In the genomic region with DNA sequence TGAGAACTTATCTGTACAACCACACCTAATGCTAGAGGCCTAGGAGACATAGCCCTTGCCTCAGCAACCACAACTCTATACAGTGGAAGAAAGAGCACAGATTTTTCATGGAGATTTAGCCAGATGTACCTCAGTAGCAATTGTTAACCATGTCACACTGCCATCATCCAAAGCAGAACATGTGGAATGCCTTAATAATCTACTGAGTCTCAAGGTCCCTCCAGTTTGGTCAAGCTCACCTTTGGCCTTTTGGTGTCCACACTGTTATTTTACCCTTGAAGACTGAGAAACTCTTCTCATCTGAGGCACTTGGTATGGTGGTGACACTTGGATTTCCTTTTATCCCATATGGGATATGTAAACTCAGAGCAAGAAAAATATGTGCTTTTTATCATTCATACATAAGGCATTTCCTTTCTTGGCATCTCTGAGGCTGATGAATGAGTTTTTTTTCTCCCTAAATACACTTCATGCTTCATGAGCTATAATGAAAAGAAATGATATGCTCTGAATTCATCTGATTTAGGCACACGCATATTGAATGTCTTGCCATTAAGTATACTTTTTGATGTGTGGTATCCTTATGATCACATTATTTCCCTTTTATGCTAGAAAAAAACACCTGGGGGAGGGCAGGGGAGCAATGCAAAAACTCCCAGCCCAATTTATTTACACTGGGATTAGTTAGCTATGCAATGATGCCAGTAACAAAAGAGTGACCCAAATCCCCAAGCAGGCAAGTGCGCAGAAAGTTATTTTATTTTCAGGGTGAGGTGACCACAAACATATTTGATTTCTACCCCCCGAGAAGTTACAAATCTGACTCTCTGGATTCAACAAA, we compare ENCODE assay signal across 17 cellular contexts.
DNase-seq lines count a peak whose midpoint lies in the region; ATAC-seq and TF ChIP-seq lines count a peak whose summit lies in the region.
"Had no signal": no experiment of that assay in that cellular context is flagged by ENCODE, and none has a peak within 500 bp of the region (broad histone marks: within the 10 kb centered on the region; RNA-seq: fewer than 3 reads in every experiment).

No MANE protein-coding gene starts in this region.

- H3K4me3 Mint-ChIP-seq in HFFc6: peak overlapping the region; percentile 54
- H3K4me3 Mint-ChIP-seq: T-helper 1 cell treated with Interleukin-12 subunit alpha and Interleukin-12 subunit beta and Interleukin-4 antibody, amounts not matched to agents 30 μg/mL and 1 μg/mL, for 36 hours had no signal

- DNase-seq in A673 (ENCODE audit: low spot score) (peak; percentile 66), HFFc6 (peak; percentile 57), fibroblast of mammary gland (ENCODE audit: low read depth) (peak; percentile 62), tibial artery (no peak), DMS 273 (lab: John Stamatoyannopoulos, UW; ENCODE audit: unreplicated experiment) (no peak), suprapubic skin (ENCODE audit: low spot score in 2 of 2) (no peak)
- DNase-seq: activated CD4-positive, alpha-beta T cell treated with anti-CD3 and anti-CD28 coated beads for 1 hour; activated T-cell treated with anti-CD3 and anti-CD28 coated beads for 4 hours; AML-193; glutamatergic neuron; Kasumi-1; kidney glomerular epithelial cell; NCI-H2081 treated with DMSO at 0.1 percent for 48 hours; retina had no signal

- peak; percentile 72 for ATAC-seq in SK-N-SH treated with all-trans-retinoic acid at 6 μM for 48 hours
- no peak for ATAC-seq in HG03095 (IDR thresholded peaks at IDR 0.05; ENCODE audit: unreplicated experiment)

- intact Hi-C loops in A673 (cut with micrococcal nuclease; ENCODE audit: unreplicated experiment) (no loop called here), tibial artery (cut with DNase I; ENCODE audit: low total_unique reads) (no loop called here)

- H3K4me1 ChIP-seq in A673 (ENCODE audit: insufficient read depth, low read length, poor library complexity, severe bottlenecking) (peaks cover 28% of the 10 kb centered on the region), tibial artery (peaks cover 0 to 40% (median 20%) of the 10 kb centered on the region in 4 donors), suprapubic skin (peaks cover 32% of the 10 kb centered on the region)

- WGBS in suprapubic skin: 76% methylated on average over 3 of the region's 3 CpGs

- peaks cover 85% of the 10 kb centered on the region for H3K4me1 Mint-ChIP-seq in HFFc6 (ENCODE audit: low read depth)

- POLR2A ChIA-PET in A673 (lab: Charles Lee; ENCODE audit: low non-redundant PET): no interaction called here

- BruUV-seq in A673 (replicated peaks; lab: Mats Ljungman, UMichigan): no TSS peak

- TF ChIP-seq CTCF in A673 (conservative IDR thresholded peaks at IDR 0.05; ENCODE audit: low read depth, low read length) (no peak), HFFc6 (IDR thresholded peaks at IDR 0.05) (no peak), fibroblast of mammary gland (conservative IDR thresholded peaks at IDR 0.05; ENCODE audit: control insufficient read depth, insufficient read depth, low read depth, low read length) (no peak), tibial artery (IDR thresholded peaks at IDR 0.05) (no peak), suprapubic skin (IDR thresholded peaks at IDR 0.05) (no peak)

- CTCF ChIA-PET in A673 (lab: Charles Lee): interaction anchor here (1.1 kb wide), 1 partner anchor 59 kb away, joined by 3 read pairs; no protein-coding TSS in a partner anchor

- peaks cover 2% of the 10 kb centered on the region; the same call in 1 of the 2 replicates for H3K27me3 Mint-ChIP-seq in HFFc6 (ENCODE audit: insufficient read depth)

- TF ChIP-seq EP300 in suprapubic skin (IDR thresholded peaks at IDR 0.05): no peak

- H3K36me3 ChIP-seq in A673 (ENCODE audit: insufficient read depth, low read length, poor library complexity, severe bottlenecking) (no peaks in the 10 kb centered on the region), tibial artery (no peaks in the 10 kb centered on the region), suprapubic skin (no peaks in the 10 kb centered on the region)

- H3K27ac ChIP-seq in A673 (ENCODE audit: low read depth, low read length, poor library complexity, severe bottlenecking) (peak overlapping the region; percentile 41), tibial artery (no peak overlapping the region), suprapubic skin (no peak overlapping the region)

- H3K27me3 ChIP-seq in A673 (replicated peaks; ENCODE audit: insufficient read depth, low read depth, low read length, poor library complexity) (no peaks in the 10 kb centered on the region), tibial artery (no peaks in the 10 kb centered on the region), suprapubic skin (no peaks in the 10 kb centered on the region)

- no peaks in the 10 kb centered on the region for H3K9me3 Mint-ChIP-seq in HFFc6

- H3K9me3 ChIP-seq in A673 (ENCODE audit: low read depth, low read length, poor library complexity, severe bottlenecking) (no peaks in the 10 kb centered on the region), tibial artery (no peaks in the 10 kb centered on the region), suprapubic skin (no peaks in the 10 kb centered on the region)

- H3K4me3 ChIP-seq in A673 (ENCODE audit: low read depth, low read length, poor library complexity, severe bottlenecking): no peak overlapping the region
- no peak overlapping the region for H3K4me3 ChIP-seq in fibroblast of mammary gland (ENCODE audit: control insufficient read depth, low read depth, low read length)
- no peak overlapping the region for H3K4me3 ChIP-seq in tibial artery
- no peak overlapping the region for H3K4me3 ChIP-seq in suprapubic skin

- peak overlapping the region; percentile 92 for H3K27ac Mint-ChIP-seq in HFFc6
- H3K27ac Mint-ChIP-seq: T-helper 1 cell treated with Interleukin-12 subunit alpha and Interleukin-12 subunit beta and Interleukin-4 antibody, amounts not matched to agents 30 μg/mL and 1 μg/mL, for 36 hours had no signal

- peaks cover 7% of the 10 kb centered on the region; the same call in 1 of the 2 replicates for H3K36me3 Mint-ChIP-seq in HFFc6 (ENCODE audit: low read depth)

- no peak for TF ChIP-seq POLR2A in suprapubic skin (IDR thresholded peaks at IDR 0.05)

TF ChIP-seq in SK-N-SH treated with all-trans-retinoic acid at 6 μM for 48 hours, 23 proteins besides CTCF, POLR2A, EP300 and RAD21:
- TF ChIP-seq, protein P1, sequence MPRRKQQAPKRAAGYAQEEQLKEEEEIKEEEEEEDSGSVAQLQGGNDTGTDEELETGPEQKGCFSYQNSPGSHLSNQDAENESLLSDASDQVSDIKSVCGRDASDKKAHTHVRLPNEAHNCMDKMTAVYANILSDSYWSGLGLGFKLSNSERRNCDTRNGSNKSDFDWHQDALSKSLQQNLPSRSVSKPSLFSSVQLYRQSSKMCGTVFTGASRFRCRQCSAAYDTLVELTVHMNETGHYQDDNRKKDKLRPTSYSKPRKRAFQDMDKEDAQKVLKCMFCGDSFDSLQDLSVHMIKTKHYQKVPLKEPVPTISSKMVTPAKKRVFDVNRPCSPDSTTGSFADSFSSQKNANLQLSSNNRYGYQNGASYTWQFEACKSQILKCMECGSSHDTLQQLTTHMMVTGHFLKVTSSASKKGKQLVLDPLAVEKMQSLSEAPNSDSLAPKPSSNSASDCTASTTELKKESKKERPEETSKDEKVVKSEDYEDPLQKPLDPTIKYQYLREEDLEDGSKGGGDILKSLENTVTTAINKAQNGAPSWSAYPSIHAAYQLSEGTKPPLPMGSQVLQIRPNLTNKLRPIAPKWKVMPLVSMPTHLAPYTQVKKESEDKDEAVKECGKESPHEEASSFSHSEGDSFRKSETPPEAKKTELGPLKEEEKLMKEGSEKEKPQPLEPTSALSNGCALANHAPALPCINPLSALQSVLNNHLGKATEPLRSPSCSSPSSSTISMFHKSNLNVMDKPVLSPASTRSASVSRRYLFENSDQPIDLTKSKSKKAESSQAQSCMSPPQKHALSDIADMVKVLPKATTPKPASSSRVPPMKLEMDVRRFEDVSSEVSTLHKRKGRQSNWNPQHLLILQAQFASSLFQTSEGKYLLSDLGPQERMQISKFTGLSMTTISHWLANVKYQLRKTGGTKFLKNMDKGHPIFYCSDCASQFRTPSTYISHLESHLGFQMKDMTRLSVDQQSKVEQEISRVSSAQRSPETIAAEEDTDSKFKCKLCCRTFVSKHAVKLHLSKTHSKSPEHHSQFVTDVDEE (CRISPR knock-in tag; IDR thresholded peaks at IDR 0.05): no peak
- TF ChIP-seq, protein P2, sequence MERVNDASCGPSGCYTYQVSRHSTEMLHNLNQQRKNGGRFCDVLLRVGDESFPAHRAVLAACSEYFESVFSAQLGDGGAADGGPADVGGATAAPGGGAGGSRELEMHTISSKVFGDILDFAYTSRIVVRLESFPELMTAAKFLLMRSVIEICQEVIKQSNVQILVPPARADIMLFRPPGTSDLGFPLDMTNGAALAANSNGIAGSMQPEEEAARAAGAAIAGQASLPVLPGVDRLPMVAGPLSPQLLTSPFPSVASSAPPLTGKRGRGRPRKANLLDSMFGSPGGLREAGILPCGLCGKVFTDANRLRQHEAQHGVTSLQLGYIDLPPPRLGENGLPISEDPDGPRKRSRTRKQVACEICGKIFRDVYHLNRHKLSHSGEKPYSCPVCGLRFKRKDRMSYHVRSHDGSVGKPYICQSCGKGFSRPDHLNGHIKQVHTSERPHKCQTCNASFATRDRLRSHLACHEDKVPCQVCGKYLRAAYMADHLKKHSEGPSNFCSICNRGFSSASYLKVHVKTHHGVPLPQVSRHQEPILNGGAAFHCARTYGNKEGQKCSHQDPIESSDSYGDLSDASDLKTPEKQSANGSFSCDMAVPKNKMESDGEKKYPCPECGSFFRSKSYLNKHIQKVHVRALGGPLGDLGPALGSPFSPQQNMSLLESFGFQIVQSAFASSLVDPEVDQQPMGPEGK (CRISPR knock-in tag; IDR thresholded peaks at IDR 0.05; ENCODE audit: borderline replicate concordance): no peak
- TF ChIP-seq, protein P3, sequence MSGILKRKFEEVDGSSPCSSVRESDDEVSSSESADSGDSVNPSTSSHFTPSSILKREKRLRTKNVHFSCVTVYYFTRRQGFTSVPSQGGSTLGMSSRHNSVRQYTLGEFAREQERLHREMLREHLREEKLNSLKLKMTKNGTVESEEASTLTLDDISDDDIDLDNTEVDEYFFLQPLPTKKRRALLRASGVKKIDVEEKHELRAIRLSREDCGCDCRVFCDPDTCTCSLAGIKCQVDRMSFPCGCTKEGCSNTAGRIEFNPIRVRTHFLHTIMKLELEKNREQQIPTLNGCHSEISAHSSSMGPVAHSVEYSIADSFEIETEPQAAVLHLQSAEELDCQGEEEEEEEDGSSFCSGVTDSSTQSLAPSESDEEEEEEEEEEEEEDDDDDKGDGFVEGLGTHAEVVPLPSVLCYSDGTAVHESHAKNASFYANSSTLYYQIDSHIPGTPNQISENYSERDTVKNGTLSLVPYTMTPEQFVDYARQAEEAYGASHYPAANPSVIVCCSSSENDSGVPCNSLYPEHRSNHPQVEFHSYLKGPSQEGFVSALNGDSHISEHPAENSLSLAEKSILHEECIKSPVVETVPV (CRISPR knock-in tag; IDR thresholded peaks at IDR 0.05): no peak

Comparison
In these comparisons a context has a peak if more than half of its experiments do, and no peak if none do; other contexts are left out.
1. DNase-seq: peak in A673 (single experiment), HFFc6 (single experiment) and fibroblast of mammary gland (single experiment); none in tibial artery (0 of 2), DMS 273 (single experiment) and suprapubic skin (0 of 2).